Comparison of ENCODE assay signal across 11 cellular contexts in genomic region chr7:67937717-67938191, GRCh38.
DNase-seq lines count a peak whose midpoint lies in the region; ATAC-seq and TF ChIP-seq lines count a peak whose summit lies in the region.
"Had no signal": no experiment of that assay in that cellular context is flagged by ENCODE, and none has a peak within 500 bp of the region (broad histone marks: within the 10 kb centered on the region; RNA-seq: fewer than 3 reads in every experiment).

No MANE protein-coding gene starts in this region.

- in situ Hi-C loops in IMR-90 (cut with MboI; ENCODE audit: low sequenced_read_pairs) = no loop called here

- no peak overlapping the region for H4K5ac ChIP-seq in IMR-90 (ENCODE audit: low read depth, low read length)

- H2BK5ac ChIP-seq in IMR-90 (ENCODE audit: low read depth, low read length, poor library complexity, severe bottlenecking) = no peak overlapping the region

- H2BK15ac ChIP-seq in IMR-90 (ENCODE audit: low read depth, low read length) = no peak overlapping the region

- no peak overlapping the region for H2AK9ac ChIP-seq in IMR-90 (replicated peaks; ENCODE audit: low read depth, low read length, poor library complexity)

- H2BK20ac ChIP-seq in IMR-90 (ENCODE audit: low read depth, low read length) = no peak overlapping the region

- peaks cover 14% of the 10 kb centered on the region for H3K9me3 Mint-ChIP-seq in activated CD8-positive, alpha-beta T cell treated with anti-CD3 and anti-CD28 coated beads, Interleukin-2, amount 10 ng/mL, durations not matched to agents 7 days and 5 days (ENCODE audit: insufficient read depth)
- H3K9me3 Mint-ChIP-seq in glutamatergic neuron (ENCODE audit: unreplicated experiment) = no peaks in the 10 kb centered on the region

- TF ChIP-seq RAD21 in IMR-90 (IDR thresholded peaks at IDR 0.05; ENCODE audit: low read length) = no peak

- H3K56ac ChIP-seq in IMR-90 (ENCODE audit: extremely low read depth, insufficient read depth, low read length) = no peak overlapping the region

- no peak overlapping the region for H3K9ac ChIP-seq in IMR-90 (ENCODE audit: low read depth, low read length)

- dilution Hi-C loops in IMR-90 (cut with HindIII; ENCODE audit: low sequenced_read_pairs, unreplicated experiment) = no loop called here

- no peaks in the 10 kb centered on the region for H3K27me3 Mint-ChIP-seq in activated CD8-positive, alpha-beta T cell treated with anti-CD3 and anti-CD28 coated beads, Interleukin-2, amount 10 ng/mL, durations not matched to agents 7 days and 5 days (ENCODE audit: low read depth)
- H3K27me3 Mint-ChIP-seq in glutamatergic neuron (ENCODE audit: unreplicated experiment) = peaks cover 2% of the 10 kb centered on the region
- H3K27me3 Mint-ChIP-seq: stimulated activated naive CD8-positive, alpha-beta T cell treated with anti-CD3 and anti-CD28 coated beads, Interleukin-15, Interleukin-2, amounts not matched to agents 100 ng/mL and 50 ng/mL, for 24 hours had no signal

- no peak overlapping the region for H2BK120ac ChIP-seq in IMR-90 (ENCODE audit: low read depth, low read length)

- H3K27me3 ChIP-seq in IMR-90 (ENCODE audit: control insufficient read depth, insufficient read depth, low read length) = no peaks in the 10 kb centered on the region
- no peaks in the 10 kb centered on the region for H3K27me3 ChIP-seq in body of pancreas
- H3K27me3 ChIP-seq in thyroid gland = no peaks in the 10 kb centered on the region
- H3K27me3 ChIP-seq: dorsolateral prefrontal cortex had no signal

- no CpG with 5 or more reads among the region's 6 CpGs for WGBS in IMR-90 (ENCODE audit: extremely low coverage in 2 of 2, insufficient read length in 1 of 2), 2 experiments
- 29 to 32% methylated on average over 6 of the region's 6 CpGs for WGBS in body of pancreas, 2 donors
- WGBS in thyroid gland, 2 donors = 17 to 31% methylated on average over 6 of the region's 6 CpGs

- H3K4me1 ChIP-seq in IMR-90 (ENCODE audit: control insufficient read depth, insufficient read depth, low read length) (no peaks in the 10 kb centered on the region), body of pancreas (no peaks in the 10 kb centered on the region), thyroid gland (peaks cover 14 to 23% of the 10 kb centered on the region in 2 donors)

- DNase-seq in IMR-90 = peak; percentile 1
- peak; percentile 11 to 40 (median 37) for DNase-seq in body of pancreas
- DNase-seq in left kidney (ENCODE audit: low read depth, low spot score) = peak; percentile 20
- DNase-seq in thyroid gland = peak; percentile 86 to 89
- no peak for DNase-seq in stimulated activated CD8-positive, alpha-beta memory T cell treated with anti-CD3 and anti-CD28 coated beads, Interleukin-4, amount 100 ng/mL, for 48 hours
- no peak for DNase-seq in activated CD8-positive, alpha-beta T cell treated with anti-CD3 and anti-CD28 coated beads, Interleukin-2, amount 10 ng/mL, durations not matched to agents 7 days and 5 days
- no peak for DNase-seq in glutamatergic neuron
- DNase-seq: activated T-cell treated with anti-CD3 and anti-CD28 coated beads, Interleukin-2, amount 50 U/mL, for 4 hours; NCI-H774 had no signal

- no TSS peak for BruUV-seq in IMR-90 (replicated peaks; lab: Mats Ljungman, UMichigan)

- POLR2A ChIA-PET in IMR-90 (lab: Charles Lee; ENCODE audit: unreplicated experiment) = no interaction called here
- POLR2A ChIA-PET in activated CD8-positive, alpha-beta T cell treated with anti-CD3 and anti-CD28 coated beads, Interleukin-2, amount 10 ng/mL, durations not matched to agents 7 days and 5 days (lab: Charles Lee) = no interaction called here

- H3K23ac ChIP-seq in IMR-90 (ENCODE audit: low read depth, low read length) = no peak overlapping the region

- H3K27ac ChIP-seq in IMR-90 (ENCODE audit: insufficient read depth, low read length) (no peak overlapping the region), body of pancreas (no peak overlapping the region), thyroid gland (peak overlapping the region; percentile 84 to 96 (median 93))
- H3K27ac ChIP-seq: dorsolateral prefrontal cortex had no signal

- no peak overlapping the region for H3K4me3 ChIP-seq in IMR-90 (ENCODE audit: insufficient read depth, low read depth, low read length)
- H3K4me3 ChIP-seq in body of pancreas = no peak overlapping the region
- no peak overlapping the region for H3K4me3 ChIP-seq in thyroid gland (replicated peaks in 1 of 3)

- H3K18ac ChIP-seq in IMR-90 (ENCODE audit: low read depth, low read length) = no peak overlapping the region

- H3K4me1 Mint-ChIP-seq in activated CD8-positive, alpha-beta T cell treated with anti-CD3 and anti-CD28 coated beads, Interleukin-2, amount 10 ng/mL, durations not matched to agents 7 days and 5 days (ENCODE audit: low read depth) = no peaks in the 10 kb centered on the region
- H3K4me1 Mint-ChIP-seq in glutamatergic neuron (ENCODE audit: low read depth, unreplicated experiment) = no peaks in the 10 kb centered on the region

- H3K27ac Mint-ChIP-seq in activated CD8-positive, alpha-beta T cell treated with anti-CD3 and anti-CD28 coated beads, Interleukin-2, amount 10 ng/mL, durations not matched to agents 7 days and 5 days = no peak overlapping the region
- H3K27ac Mint-ChIP-seq in glutamatergic neuron (ENCODE audit: unreplicated experiment) = no peak overlapping the region
- H3K27ac Mint-ChIP-seq: stimulated activated naive CD8-positive, alpha-beta T cell treated with anti-CD3 and anti-CD28 coated beads, Interleukin-15, Interleukin-2, amounts not matched to agents 100 ng/mL and 50 ng/mL, for 24 hours had no signal

- H2AK5ac ChIP-seq in IMR-90 (ENCODE audit: low read depth, low read length) = no peak overlapping the region

- H2AFZ ChIP-seq in IMR-90 (replicated peaks; ENCODE audit: low read length, poor library complexity) = no peak overlapping the region

- no peak for TF ChIP-seq CTCF in IMR-90 (conservative IDR thresholded peaks at IDR 0.05; ENCODE audit: low read depth, low read length)
- no peak for TF ChIP-seq CTCF in body of pancreas (IDR thresholded peaks at IDR 0.05)
- no peak for TF ChIP-seq CTCF in thyroid gland (IDR thresholded peaks at IDR 0.05)
- no peak for TF ChIP-seq CTCF in glutamatergic neuron (IDR thresholded peaks at IDR 0.05; ENCODE audit: partially characterized antibody, unreplicated experiment)

- peaks cover 5% of the 10 kb centered on the region; the same call in 1 of the 2 replicates for H3K9me3 ChIP-seq in IMR-90 (ENCODE audit: control insufficient read depth, insufficient read depth, low read length)
- H3K9me3 ChIP-seq in body of pancreas = no peaks in the 10 kb centered on the region
- H3K9me3 ChIP-seq in thyroid gland = no peaks in the 10 kb centered on the region

- no peak overlapping the region for H3K4me3 Mint-ChIP-seq in activated CD8-positive, alpha-beta T cell treated with anti-CD3 and anti-CD28 coated beads, Interleukin-2, amount 10 ng/mL, durations not matched to agents 7 days and 5 days
- H3K4me3 Mint-ChIP-seq in glutamatergic neuron (ENCODE audit: unreplicated experiment) = no peak overlapping the region
- H3K4me3 Mint-ChIP-seq: activated T-cell treated with anti-CD3 and anti-CD28 coated beads, Interleukin-2, amount 50 U/mL, for 4 hours; stimulated activated naive CD8-positive, alpha-beta T cell treated with anti-CD3 and anti-CD28 coated beads, Interleukin-15, Interleukin-2, amounts not matched to agents 100 ng/mL and 50 ng/mL, for 24 hours had no signal

- CTCF ChIA-PET in IMR-90 (lab: Yijun Ruan, JAX) = interaction anchor here (1.2 kb wide), 1 partner anchor 20 kb away, joined by 3 read pairs; no protein-coding TSS in a partner anchor
- CTCF ChIA-PET in activated CD8-positive, alpha-beta T cell treated with anti-CD3 and anti-CD28 coated beads, Interleukin-2, amount 10 ng/mL, durations not matched to agents 7 days and 5 days (lab: Charles Lee) = no interaction called here

- no peaks in the 10 kb centered on the region for H3K79me1 ChIP-seq in IMR-90 (ENCODE audit: low read depth in 1 of 2, low read length in 2 of 2)

- H4K8ac ChIP-seq in IMR-90 (ENCODE audit: low read depth in 2 of 2, low read length in 2 of 2) = no peak overlapping the region

- no peaks in the 10 kb centered on the region for H4K20me1 ChIP-seq in IMR-90 (ENCODE audit: insufficient read depth, low read length)

- H3K36me3 ChIP-seq in IMR-90 (ENCODE audit: control insufficient read depth, insufficient read depth, low read length) (no peaks in the 10 kb centered on the region), body of pancreas (replicated peaks in 1 of 2; ENCODE audit: insufficient read depth in 1 of 2, low read depth in 2 of 2) (no peaks in the 10 kb centered on the region), thyroid gland (no peaks in the 10 kb centered on the region)

- H3K14ac ChIP-seq in IMR-90 (replicated peaks; ENCODE audit: low read depth, low read length) = no peak overlapping the region

- TF ChIP-seq POLR2A in IMR-90 (IDR thresholded peaks at IDR 0.05; ENCODE audit: low read depth, low read length) (no peak), body of pancreas (IDR thresholded peaks at IDR 0.05) (no peak), thyroid gland (IDR thresholded peaks at IDR 0.05) (no peak)

- no peaks in the 10 kb centered on the region for H3K36me3 Mint-ChIP-seq in activated CD8-positive, alpha-beta T cell treated with anti-CD3 and anti-CD28 coated beads, Interleukin-2, amount 10 ng/mL, durations not matched to agents 7 days and 5 days (ENCODE audit: low read depth)
- H3K36me3 Mint-ChIP-seq in glutamatergic neuron (ENCODE audit: unreplicated experiment) = no peaks in the 10 kb centered on the region

- H3K4ac ChIP-seq in IMR-90 (ENCODE audit: low read depth, low read length) = no peak overlapping the region

- ATAC-seq in IMR-90 (ENCODE audit: low read depth) = no peak
- no peak for ATAC-seq in body of pancreas
- ATAC-seq in activated CD8-positive, alpha-beta T cell treated with anti-CD3 and anti-CD28 coated beads, Interleukin-2, amount 10 ng/mL, durations not matched to agents 7 days and 5 days = no peak
- ATAC-seq: activated T-cell treated with anti-CD3 and anti-CD28 coated beads, Interleukin-2, amount 50 U/mL, for 4 hours had no signal

- H3K4me2 ChIP-seq in IMR-90 (ENCODE audit: low read depth, low read length) = no peak overlapping the region

- H3K9me1 ChIP-seq in IMR-90 (ENCODE audit: insufficient read depth, low read length) = no peaks in the 10 kb centered on the region

- intact Hi-C loops in IMR-90 (cut with micrococcal nuclease) (no loop called here), body of pancreas (cut with DNase I) (no loop called here), thyroid gland (cut with DNase I) (no loop called here)

- no peak overlapping the region for H4K91ac ChIP-seq in IMR-90 (ENCODE audit: insufficient read depth, low read depth, low read length)

TF ChIP-seq in IMR-90, 13 proteins besides CTCF, POLR2A, EP300 and RAD21:
- TF ChIP-seq MAZ (IDR thresholded peaks at IDR 0.05; ENCODE audit: borderline replicate concordance, low read depth, low read length) (no peak), CHD1 (IDR thresholded peaks at IDR 0.05; ENCODE audit: low read depth, low read length) (no peak)

Comparison
In these comparisons a context has a peak if more than half of its experiments do, and no peak if none do; other contexts are left out.
1. DNase-seq: peak in IMR-90 (single experiment), body of pancreas (4 of 4), left kidney (single experiment) and thyroid gland (2 of 2); none in stimulated activated CD8-positive, alpha-beta memory T cell treated with anti-CD3 and anti-CD28 coated beads, Interleukin-4, amount 100 ng/mL, for 48 hours (single experiment), activated CD8-positive, alpha-beta T cell treated with anti-CD3 and anti-CD28 coated beads, Interleukin-2, amount 10 ng/mL, durations not matched to agents 7 days and 5 days (single experiment) and glutamatergic neuron (single experiment).
2. H3K27ac ChIP-seq: peak in thyroid gland (3 of 3); none in IMR-90 (single experiment) and body of pancreas (0 of 4).